In the genomic region with DNA sequence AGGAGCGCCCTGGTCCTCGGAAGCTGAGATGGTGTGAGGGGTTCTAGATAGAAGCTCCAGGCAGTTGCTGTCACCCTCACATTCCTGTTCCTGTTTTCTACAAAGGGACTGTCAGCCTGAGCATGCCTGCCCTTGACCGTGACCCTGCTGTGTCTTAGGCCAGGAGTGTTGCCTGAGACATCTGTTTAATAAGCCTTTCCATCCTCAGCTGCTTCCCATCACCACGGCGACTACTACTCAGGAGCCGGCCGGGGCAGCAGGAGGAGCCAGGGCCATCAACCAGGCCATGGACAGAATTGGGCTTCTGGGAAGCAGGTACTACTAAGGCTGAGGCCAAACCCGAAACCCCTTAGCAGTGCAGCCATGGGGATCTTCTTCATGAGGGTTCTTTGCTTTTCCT, we compare ENCODE assay signal across 17 cellular contexts.
"Had no signal": no experiment of that assay in that cellular context is flagged by ENCODE, and none has a peak within 500 bp of the region (broad histone marks: within the 10 kb centered on the region; RNA-seq: fewer than 3 reads in every experiment).

No MANE protein-coding gene starts in this region.

- H3K4me1 ChIP-seq: ascending aorta, esophagus squamous epithelium, parathyroid adenoma, suprapubic skin had no signal

- H3K27ac ChIP-seq: ascending aorta, esophagus squamous epithelium, hepatocyte, parathyroid adenoma, suprapubic skin, upper lobe of left lung had no signal

- H3K27me3 ChIP-seq: ascending aorta, esophagus squamous epithelium, hepatocyte, suprapubic skin, upper lobe of left lung had no signal

- H3K79me2 ChIP-seq: hepatocyte, parathyroid adenoma had no signal

- H2AFZ ChIP-seq: hepatocyte, parathyroid adenoma had no signal

- ATAC-seq: activated T-cell treated with anti-CD3 and anti-CD28 coated beads, Interleukin-2, amount 50 U/mL, for 4 hours; left colon; T-cell had no signal

- DNase-seq: activated B cell treated with CpG ODN at 0.5 μM for 24 hours; activated CD4-positive, alpha-beta T cell treated with anti-CD3 and anti-CD28 coated beads for 4 hours; activated CD8-positive, alpha-beta memory T cell treated with anti-CD3 and anti-CD28 coated beads, Interleukin-2, amount 50 U/mL, for 4 hours; activated naive CD4-positive, alpha-beta T cell treated with anti-CD3 and anti-CD28 coated beads, Interleukin-2, amount 50 U/mL, for 16 hours; activated T-cell treated with anti-CD3 and anti-CD28 coated beads, Interleukin-2, amount 50 U/mL, for 4 hours; cerebellar nuclear complex; effector memory CD4-positive, alpha-beta T cell; esophagus squamous epithelium; left colon; SK-N-SH; T-cell; upper lobe of left lung had no signal

- H3K4me3 ChIP-seq: ascending aorta, esophagus squamous epithelium, hepatocyte, lung, suprapubic skin, upper lobe of left lung had no signal

- H3K4me2 ChIP-seq: hepatocyte, SK-N-SH had no signal

- H3K9me3 ChIP-seq: ascending aorta, esophagus squamous epithelium, SK-N-SH, suprapubic skin, upper lobe of left lung had no signal

- H3K9ac ChIP-seq: parathyroid adenoma, SK-N-SH had no signal
